ENCODE assay signal across 8 cellular contexts in genomic region chr2:101770672-101771071, GRCh38.
DNase-seq lines count a peak whose midpoint lies in the region; ATAC-seq and TF ChIP-seq lines count a peak whose summit lies in the region.

No MANE protein-coding gene starts in this region.

- ATAC-seq in GM19455 (IDR thresholded peaks at IDR 0.05; ENCODE audit: unreplicated experiment), result peak; percentile 69
- ATAC-seq in foreskin keratinocyte, result peak; percentile 41
- ATAC-seq in HG02973 (IDR thresholded peaks at IDR 0.05; ENCODE audit: unreplicated experiment), result no peak

- no peak overlapping the region for H3K27ac ChIP-seq in foreskin keratinocyte
- H3K27ac ChIP-seq in substantia nigra (ENCODE audit: low read depth, low read length, poor library complexity, severe bottlenecking), result peak overlapping the region; percentile 21

- no peaks in the 10 kb centered on the region for H3K27me3 ChIP-seq in foreskin keratinocyte

- TF ChIP-seq CTCF in foreskin keratinocyte (conservative IDR thresholded peaks at IDR 0.05), result peak; percentile 62

- in situ Hi-C loops in SK-MEL-5 (cut with HindIII; ENCODE audit: low pct_unique_long_range_greater_than_20kb, low sequenced_read_pairs), result no loop called here

- DNase-seq in DMS53 (lab: John Stamatoyannopoulos, UW) (peak; percentile 81), Kasumi-1 (lab: John Stamatoyannopoulos, UW) (peak; percentile 36 to 39), SK-MEL-5 (ENCODE audit: low read depth, low spot score) (peak; percentile 67), foreskin keratinocyte (peak; percentile 37 to 72), substantia nigra (lab: John Stamatoyannopoulos, UW) (peak in 8 of 49 donors; percentile 24 to 64 (median 34))
- no peak for DNase-seq in activated naive CD4-positive, alpha-beta T cell treated with anti-CD3 and anti-CD28 coated beads, Interleukin-2, amount 50 U/mL, for 16 hours

- H3K4me1 ChIP-seq in foreskin keratinocyte, result peaks cover 28% of the 10 kb centered on the region
